ENCODE assay signal across 15 cellular contexts in genomic region chr14:105161964-105162363, GRCh38.
"Had no signal": no experiment of that assay in that cellular context is flagged by ENCODE, and none has a peak within 500 bp of the region (broad histone marks: within the 10 kb centered on the region; RNA-seq: fewer than 3 reads in every experiment).

No MANE protein-coding gene starts in this region.

- H3K36me3 ChIP-seq: brain microvascular endothelial cell, cardiac muscle cell, Peyer's patch had no signal

- H3K27me3 ChIP-seq: brain microvascular endothelial cell, Peyer's patch, SJSA1 had no signal

- H3K27ac ChIP-seq: brain microvascular endothelial cell, cardiac muscle cell, Peyer's patch, SJSA1 had no signal

- H3K4me3 ChIP-seq: cardiac muscle cell, Peyer's patch, SJSA1 had no signal

- H3K9me3 ChIP-seq: Peyer's patch, SJSA1 had no signal

- DNase-seq: activated CD4-positive, alpha-beta memory T cell treated with anti-CD3 and anti-CD28 coated beads for 36 hours; activated CD4-positive, alpha-beta T cell treated with anti-CD3 and anti-CD28 coated beads, Interleukin-2, amount 10 ng/mL, durations not matched to agents 7 days and 5 days; activated CD4-positive, CD25-positive, alpha-beta regulatory T cell; activated CD8-positive, alpha-beta memory T cell treated with anti-CD3 and anti-CD28 coated beads for 24 hours; activated naive CD8-positive, alpha-beta T cell treated with anti-CD3 and anti-CD28 coated beads for 36 hours; activated T-cell treated with anti-CD3 and anti-CD28 coated beads, Interleukin-2, amount 50 U/mL, for 4 hours; brain microvascular endothelial cell; Kasumi-1; KBM-7; NCI-H226; SHP77; SW 1271 had no signal
